In genomic region chr5:76822105-76822731, GRCh38 we compare ENCODE assay signal across 11 cellular contexts. TPM values are rescaled to one million over a fixed set of nuclear protein-coding genes. Genes with fewer than 3 reads are reported as not detected.
DNase-seq lines count a peak whose midpoint lies in the region; ATAC-seq and TF ChIP-seq lines count a peak whose summit lies in the region.
"Not testable (repeated sequence)": the region's sequence is repeated elsewhere in the genome, so short reads cannot be mapped to it uniquely, and the experiment has no call there.
"Had no signal": no experiment of that assay in that cellular context is flagged by ENCODE, and none has a peak within 500 bp of the region (broad histone marks: within the 10 kb centered on the region; RNA-seq: fewer than 3 reads in every experiment).

No MANE protein-coding gene starts in this region.

- not testable (repeated sequence) for H3K9ac ChIP-seq in mesenchymal stem cell (ENCODE audit: low read length)

- H3K27ac Mint-ChIP-seq in Caco-2 (ENCODE audit: unreplicated experiment) (peak overlapping the region; percentile 14), WTC11 (peak overlapping the region; percentile 25; the same call in 1 of the 2 replicates), MCF 10A (ENCODE audit: low read depth, unreplicated experiment) (peak overlapping the region; percentile 56), nephron (peak overlapping the region; percentile 62 to 91 (median 85))
- H3K27ac Mint-ChIP-seq in type B pancreatic cell = not testable (repeated sequence)

- H2BK12ac ChIP-seq in mesenchymal stem cell (ENCODE audit: low read length in 2 of 2) = not testable (repeated sequence)

- H3K4me1 Mint-ChIP-seq in Caco-2 (ENCODE audit: low read depth, unreplicated experiment) = peaks cover 36% of the 10 kb centered on the region
- H3K4me1 Mint-ChIP-seq in WTC11 = peaks cover 24% of the 10 kb centered on the region
- peaks cover 22% of the 10 kb centered on the region for H3K4me1 Mint-ChIP-seq in MCF 10A (ENCODE audit: insufficient read depth, unreplicated experiment)
- not testable (repeated sequence) for H3K4me1 Mint-ChIP-seq in nephron
- peaks cover 20% of the 10 kb centered on the region for H3K4me1 Mint-ChIP-seq in type B pancreatic cell (ENCODE audit: unreplicated experiment)

- not testable (repeated sequence) for ATAC-seq in WTC11
- ATAC-seq in left colon = peak; percentile 23

- not testable (repeated sequence) for H2AFZ ChIP-seq in PC-9; mesenchymal stem cell (ENCODE audit: low read depth, low read length)

- not testable (repeated sequence) for H3K9me3 Mint-ChIP-seq in Caco-2 (ENCODE audit: unreplicated experiment); WTC11; MCF 10A (ENCODE audit: unreplicated experiment); nephron; type B pancreatic cell

- H4K91ac ChIP-seq in mesenchymal stem cell (ENCODE audit: low read length) = not testable (repeated sequence)

- H4K8ac ChIP-seq in mesenchymal stem cell (ENCODE audit: low read length) = not testable (repeated sequence)

- not testable (repeated sequence) for H3K27me3 Mint-ChIP-seq in Caco-2 (ENCODE audit: insufficient read depth, unreplicated experiment); MCF 10A (ENCODE audit: insufficient read depth, unreplicated experiment)
- H3K27me3 Mint-ChIP-seq in WTC11 (ENCODE audit: low read depth) (peaks cover 12% of the 10 kb centered on the region), nephron (ENCODE audit: low read depth) (peaks cover 56% of the 10 kb centered on the region), type B pancreatic cell (peaks cover 45% of the 10 kb centered on the region)

- not testable (repeated sequence) for TF ChIP-seq CTCF in Caco-2 (IDR thresholded peaks at IDR 0.05; ENCODE audit: insufficient read depth in 1 of 2, low read depth in 1 of 2, low read length in 1 of 2, severe bottlenecking in 1 of 2, unreplicated experiment in 1 of 2); PC-9 (conservative IDR thresholded peaks at IDR 0.05); WTC11 (IDR thresholded peaks at IDR 0.05); MCF 10A (IDR thresholded peaks at IDR 0.05; ENCODE audit: unreplicated experiment); nephron (IDR thresholded peaks at IDR 0.05; ENCODE audit: unreplicated experiment in 3 of 3); type B pancreatic cell (conservative IDR thresholded peaks at IDR 0.05)

- H3K4me1 ChIP-seq in Caco-2 = peaks cover 40% of the 10 kb centered on the region
- H3K4me1 ChIP-seq in PC-9 (replicated peaks; ENCODE audit: insufficient read depth) = peaks cover 61% of the 10 kb centered on the region
- peaks cover 27% of the 10 kb centered on the region for H3K4me1 ChIP-seq in mesenchymal stem cell (ENCODE audit: control insufficient read depth, insufficient read depth, low read depth, low read length)

- H3F3A ChIP-seq in PC-9 (ENCODE audit: insufficient read depth, low read depth) = not testable (repeated sequence)

- H3K36me3 Mint-ChIP-seq in Caco-2 (ENCODE audit: insufficient read depth, unreplicated experiment) = peaks cover 53% of the 10 kb centered on the region
- H3K36me3 Mint-ChIP-seq in WTC11 = peaks cover 13% of the 10 kb centered on the region
- peaks cover 16% of the 10 kb centered on the region for H3K36me3 Mint-ChIP-seq in MCF 10A (ENCODE audit: insufficient read depth, unreplicated experiment)
- not testable (repeated sequence) for H3K36me3 Mint-ChIP-seq in nephron (ENCODE audit: low read depth); type B pancreatic cell

- CTCF ChIA-PET in Caco-2 (lab: Charles Lee) = not testable (repeated sequence)
- CTCF ChIA-PET in PC-9 (lab: Charles Lee) (interaction anchor here (0.7 kb wide), 1 partner anchor 25 kb away, joined by 9 read pairs; no protein-coding TSS in a partner anchor), WTC11 (lab: Charles Lee) (interaction anchor here (0.7 kb wide), 1 partner anchor 1063 kb away, joined by 3 read pairs; no protein-coding TSS in a partner anchor), MCF 10A (lab: Yijun Ruan, JAX) (interaction anchor here (0.7 kb wide), 1 partner anchor 484 kb away, joined by 3 read pairs; no protein-coding TSS in a partner anchor)

- not testable (repeated sequence) for H3K9me2 ChIP-seq in PC-9 (ENCODE audit: insufficient read depth)

- H3K27me3 ChIP-seq in Caco-2 (replicated peaks; ENCODE audit: control insufficient read depth, insufficient read depth, low read length); PC-9 (ENCODE audit: insufficient read depth, low read depth); mesenchymal stem cell (ENCODE audit: control insufficient read depth in 1 of 2, insufficient read depth in 1 of 2, low read length in 2 of 2): not testable (repeated sequence)

- BruUV-seq in Caco-2 (replicated peaks; lab: Mats Ljungman, UMichigan); PC-9 (replicated peaks; lab: Mats Ljungman, UMichigan); MCF 10A (replicated peaks; lab: Mats Ljungman, UMichigan): not testable (repeated sequence)

- peak overlapping the region in 1 of 2 experiments; percentile 40 for H3K18ac ChIP-seq in mesenchymal stem cell (ENCODE audit: low read depth in 1 of 2, low read length in 2 of 2)

- H3K4me3 Mint-ChIP-seq in Caco-2 (ENCODE audit: unreplicated experiment) = peak overlapping the region; percentile 32
- H3K4me3 Mint-ChIP-seq in WTC11 = not testable (repeated sequence)
- peak overlapping the region; percentile 5 for H3K4me3 Mint-ChIP-seq in MCF 10A (ENCODE audit: unreplicated experiment)
- H3K4me3 Mint-ChIP-seq in nephron = peak overlapping the region in 2 of 3 experiments; percentile 10 to 69
- H3K4me3 Mint-ChIP-seq in type B pancreatic cell = peak overlapping the region; percentile 44

- WGBS in mesenchymal stem cell = 81% methylated on average over 7 of the region's 7 CpGs

- not testable (repeated sequence) for H2BK15ac ChIP-seq in mesenchymal stem cell (ENCODE audit: low read depth, poor library complexity, severe bottlenecking)

- not testable (repeated sequence) for H3K36me3 ChIP-seq in Caco-2 (ENCODE audit: control insufficient read depth, insufficient read depth, low read length); PC-9 (ENCODE audit: low read depth); mesenchymal stem cell (ENCODE audit: control insufficient read depth in 1 of 2, insufficient read depth in 2 of 2, low read depth in 1 of 2, low read length in 2 of 2)

- H3K23ac ChIP-seq in mesenchymal stem cell (ENCODE audit: low read length in 2 of 2) = not testable (repeated sequence)

- not testable (repeated sequence) for H2BK5ac ChIP-seq in mesenchymal stem cell (ENCODE audit: low read depth, low read length, poor library complexity, severe bottlenecking)

- DNase-seq in Caco-2; PC-9; WTC11 (ENCODE audit: low spot score); MCF 10A (ENCODE audit: unreplicated experiment); left colon; mesenchymal stem cell; type B pancreatic cell (ENCODE audit: extremely low spot score, unreplicated experiment): not testable (repeated sequence)

- H4K20me1 ChIP-seq in PC-9 (ENCODE audit: insufficient read depth) = peaks cover 35% of the 10 kb centered on the region

- not testable (repeated sequence) for H2AK5ac ChIP-seq in mesenchymal stem cell (ENCODE audit: low read length, severe bottlenecking)

- POLR2A ChIA-PET in Caco-2 (lab: Charles Lee) = not testable (repeated sequence)
- POLR2A ChIA-PET in PC-9 (lab: Charles Lee; ENCODE audit: unreplicated experiment) = interaction anchor here (0.6 kb wide), 1 partner anchor 27 kb away, joined by 6 read pairs; no protein-coding TSS in a partner anchor
- POLR2A ChIA-PET in WTC11 (lab: Charles Lee) = interaction anchor here (1.2 kb wide), 1 partner anchor 14 kb away, joined by 3 read pairs; no protein-coding TSS in a partner anchor
- POLR2A ChIA-PET in MCF 10A (lab: Yijun Ruan, JAX) = interaction anchor here (0.6 to 4.6 kb wide), 3 partner anchors 15 to 1467 kb away, joined by 3 to 42 read pairs (median 3); no protein-coding TSS in a partner anchor

- H3K9me3 ChIP-seq in Caco-2; PC-9 (ENCODE audit: insufficient read depth, low read depth); mesenchymal stem cell (ENCODE audit: control insufficient read depth, low read length): not testable (repeated sequence)

- H3K14ac ChIP-seq in mesenchymal stem cell (ENCODE audit: low read length in 2 of 2) = not testable (repeated sequence)

- H2BK120ac ChIP-seq in mesenchymal stem cell (ENCODE audit: low read depth, low read length) = not testable (repeated sequence)

- intact Hi-C loops in Caco-2 (cut with micrococcal nuclease; ENCODE audit: unreplicated experiment) = loop anchor here (5.0 kb wide), 1 partner anchor 105 kb away; the partner anchor contains the start of gene F2R
- intact Hi-C loops in PC-9 (cut with micrococcal nuclease; ENCODE audit: unreplicated experiment); MCF 10A (cut with micrococcal nuclease); left colon (cut with DNase I, micrococcal nuclease): not testable (repeated sequence)

- H3K79me1 ChIP-seq in mesenchymal stem cell (replicated peaks; ENCODE audit: low read length, poor library complexity, severe bottlenecking) = not testable (repeated sequence)

- H3K4ac ChIP-seq in mesenchymal stem cell (ENCODE audit: low read depth in 1 of 2, low read length in 2 of 2) = not testable (repeated sequence)

- H3K27ac ChIP-seq in PC-9 = not testable (repeated sequence)
- H3K27ac ChIP-seq in mesenchymal stem cell (ENCODE audit: low read length, poor library complexity, severe bottlenecking) = peak overlapping the region; percentile 75

- peaks cover 82% of the 10 kb centered on the region for H3K79me2 ChIP-seq in PC-9 (ENCODE audit: low read depth)

- not testable (repeated sequence) for H3K4me3 ChIP-seq in Caco-2 (ENCODE audit: low read depth, low read length); mesenchymal stem cell (ENCODE audit: insufficient read depth in 1 of 2, low read depth in 1 of 2, low read length in 2 of 2)
- H3K4me3 ChIP-seq in PC-9 = peak overlapping the region; percentile 95; the same call in 1 of the 2 replicates

- H3K4me2 ChIP-seq in PC-9 (peak overlapping the region; percentile 87; the same call in 1 of the 2 replicates), mesenchymal stem cell (ENCODE audit: low read length, poor library complexity, severe bottlenecking) (peak overlapping the region; percentile 29)

RNA-seq across cellular contexts. Expression of gene F2RL1, which starts 3.4 kb away (rescaled TPM):
- 50.0 and 51.8 TPM in 2 replicates for total RNA-seq in Caco-2 (2022)
- total RNA-seq in PC-9 (2021) = 34.5 and 34.6 TPM in 2 replicates
- total RNA-seq in WTC11 (2021) = 37.3 to 38.9 TPM (median 37.5 TPM) in 3 replicates
- total RNA-seq in MCF 10A (2022) = 30.7 and 34.9 TPM in 2 replicates
- total RNA-seq in left colon = 100 to 1,000 TPM; 174 to 180 TPM
- 51.1 TPM for polyA plus RNA-seq in mesenchymal stem cell (2013, experiment 1 of 2)
- 51.8 TPM for polyA plus RNA-seq in mesenchymal stem cell (2013, experiment 2 of 2)
- 10.9 and 35.2 TPM in 2 replicates for total RNA-seq in type B pancreatic cell (ENCODE audit: low replicate concordance)

RNA-seq across cellular contexts. Expression of gene S100Z, which starts 27.6 kb away (rescaled TPM):
- 0.66 TPM in 1 of 2 replicates, not detected in the other for total RNA-seq in Caco-2 (2022)
- not detected in 2 replicates for total RNA-seq in PC-9 (2021)
- total RNA-seq in WTC11 (2021) = not detected in 3 replicates
- not detected in 2 replicates for total RNA-seq in MCF 10A (2022)
- total RNA-seq in left colon = under 1 TPM in 1 of 2 donors, not detected in 1; 0.31 TPM
- not detected for polyA plus RNA-seq in mesenchymal stem cell (2013, experiment 1 of 2)
- polyA plus RNA-seq in mesenchymal stem cell (2013, experiment 2 of 2) = not detected
- total RNA-seq in type B pancreatic cell (ENCODE audit: low replicate concordance) = 0.56 and 0.67 TPM in 2 replicates
- total RNA-seq: GM23338, HT-29 had no signal
- polyA plus RNA-seq: AG04450, GM23338 had no signal
